In genomic region chr2:50335852-50336251, GRCh38 we compare ENCODE assay signal across 32 cellular contexts.
"Had no signal": no experiment of that assay in that cellular context is flagged by ENCODE, and none has a peak within 500 bp of the region (broad histone marks: within the 10 kb centered on the region; RNA-seq: fewer than 3 reads in every experiment).

No MANE protein-coding gene starts in this region.

- H3K27me3 ChIP-seq: Peyer's patch had no signal

- H3K27me3 Mint-ChIP-seq: activated B cell treated with CpG ODN at 0.5 μM for 24 hours; activated CD4-positive, alpha-beta memory T cell treated with anti-CD3 and anti-CD28 coated beads for 36 hours; activated naive CD4-positive, alpha-beta T cell treated with anti-CD3 and anti-CD28 coated beads, Interleukin-2, amount 10 ng/mL, durations not matched to agents 7 days and 5 days; activated naive CD8-positive, alpha-beta T cell; activated naive CD8-positive, alpha-beta T cell treated with anti-CD3 and anti-CD28 coated beads, Interleukin-2, amount 50 U/mL, for 24 hours; brain had no signal

- H3K36me3 Mint-ChIP-seq: activated CD4-positive, alpha-beta memory T cell treated with anti-CD3 and anti-CD28 coated beads for 36 hours; activated naive CD4-positive, alpha-beta T cell treated with anti-CD3 and anti-CD28 coated beads, Interleukin-2, amount 10 ng/mL, durations not matched to agents 7 days and 5 days; activated naive CD8-positive, alpha-beta T cell; brain had no signal

- H3K27ac Mint-ChIP-seq: activated B cell treated with CpG ODN at 0.5 μM for 24 hours; activated CD4-positive, alpha-beta memory T cell treated with anti-CD3 and anti-CD28 coated beads for 36 hours; activated naive CD4-positive, alpha-beta T cell treated with anti-CD3 and anti-CD28 coated beads, Interleukin-2, amount 10 ng/mL, durations not matched to agents 7 days and 5 days; activated naive CD8-positive, alpha-beta T cell; activated naive CD8-positive, alpha-beta T cell treated with anti-CD3 and anti-CD28 coated beads, Interleukin-2, amount 50 U/mL, for 24 hours; activated T-helper 1 cell treated with anti-CD3 and anti-CD28 coated beads, Interleukin-12 subunit alpha, Interleukin-12 subunit beta, Interleukin-2, Interleukin-4 antibody, amounts not matched to agents 30 ng/mL and 10 ng/mL and 1 ng/mL, durations not matched to agents 14 hours and 24 hours and 36 hours; T-helper 1 cell treated with Interleukin-12 subunit alpha and Interleukin-12 subunit beta and Interleukin-4 antibody, amounts not matched to agents 30 μg/mL and 1 μg/mL, for 36 hours; T-helper 2 cell treated with Interferon-gamma antibody and Interleukin-4, amounts not matched to agents 5 μg/mL and 100 μg/mL, for 36 hours had no signal

- H3K9me3 ChIP-seq: Peyer's patch, SJSA1, SK-N-SH had no signal

- H3K4me1 Mint-ChIP-seq: activated B cell treated with CpG ODN at 0.5 μM for 24 hours; activated naive CD4-positive, alpha-beta T cell treated with anti-CD3 and anti-CD28 coated beads, Interleukin-2, amount 10 ng/mL, durations not matched to agents 7 days and 5 days; activated naive CD8-positive, alpha-beta T cell treated with anti-CD3 and anti-CD28 coated beads, Interleukin-2, amount 50 U/mL, for 24 hours had no signal

- H3K4me3 ChIP-seq: Peyer's patch, SJSA1 had no signal

- H3K4me3 Mint-ChIP-seq: activated B cell treated with CpG ODN at 0.5 μM for 24 hours; activated CD4-positive, alpha-beta memory T cell treated with anti-CD3 and anti-CD28 coated beads for 36 hours; activated naive CD4-positive, alpha-beta T cell treated with anti-CD3 and anti-CD28 coated beads, Interleukin-2, amount 10 ng/mL, durations not matched to agents 7 days and 5 days; activated naive CD8-positive, alpha-beta T cell; activated naive CD8-positive, alpha-beta T cell treated with anti-CD3 and anti-CD28 coated beads, Interleukin-2, amount 50 U/mL, for 24 hours; activated T-cell treated with anti-CD3 and anti-CD28 coated beads, Interleukin-2, amount 50 U/mL, for 4 hours; activated T-helper 1 cell treated with anti-CD3 and anti-CD28 coated beads, Interleukin-12 subunit alpha, Interleukin-12 subunit beta, Interleukin-2, Interleukin-4 antibody, amounts not matched to agents 30 ng/mL and 10 ng/mL and 1 ng/mL, durations not matched to agents 14 hours and 24 hours and 36 hours; T-helper 1 cell treated with Interleukin-12 subunit alpha and Interleukin-12 subunit beta and Interleukin-4 antibody, amounts not matched to agents 30 μg/mL and 1 μg/mL, for 36 hours; T-helper 2 cell treated with Interferon-gamma antibody and Interleukin-4, amounts not matched to agents 5 μg/mL and 100 μg/mL, for 36 hours had no signal

- H3K27ac ChIP-seq: Peyer's patch, SJSA1 had no signal

- H3K36me3 ChIP-seq: Peyer's patch, SJSA1 had no signal

- H3K4me1 ChIP-seq: Peyer's patch, SJSA1 had no signal

- H3K9ac ChIP-seq: SK-N-SH had no signal

- H3K4me2 ChIP-seq: SK-N-SH had no signal

- H3K9me3 Mint-ChIP-seq: activated B cell treated with CpG ODN at 0.5 μM for 24 hours; activated CD4-positive, alpha-beta memory T cell treated with anti-CD3 and anti-CD28 coated beads for 36 hours; activated naive CD4-positive, alpha-beta T cell treated with anti-CD3 and anti-CD28 coated beads, Interleukin-2, amount 10 ng/mL, durations not matched to agents 7 days and 5 days; activated naive CD8-positive, alpha-beta T cell treated with anti-CD3 and anti-CD28 coated beads, Interleukin-2, amount 50 U/mL, for 24 hours; activated T-helper 1 cell treated with anti-CD3 and anti-CD28 coated beads, Interleukin-12 subunit alpha, Interleukin-12 subunit beta, Interleukin-2, Interleukin-4 antibody, amounts not matched to agents 30 ng/mL and 10 ng/mL and 1 ng/mL, durations not matched to agents 14 hours and 24 hours and 36 hours; brain; T-helper 1 cell treated with Interleukin-12 subunit alpha and Interleukin-12 subunit beta and Interleukin-4 antibody, amounts not matched to agents 30 μg/mL and 1 μg/mL, for 36 hours; T-helper 2 cell treated with Interferon-gamma antibody and Interleukin-4, amounts not matched to agents 5 μg/mL and 100 μg/mL, for 36 hours had no signal

- DNase-seq: activated B cell treated with CpG ODN at 0.5 μM for 24 hours; activated CD4-positive, alpha-beta memory T cell treated with anti-CD3 and anti-CD28 coated beads for 36 hours; activated CD4-positive, alpha-beta T cell treated with anti-CD3 and anti-CD28 coated beads for 4 hours; activated CD4-positive, alpha-beta T cell treated with anti-CD3 and anti-CD28 coated beads, Interleukin-2, amount 50 U/mL, for 1 hour; activated CD4-positive, CD25-positive, alpha-beta regulatory T cell treated with anti-CD3 and anti-CD28 coated beads, Interleukin-2, amount 50 U/mL, for 72 hours; activated CD8-positive, alpha-beta memory T cell treated with anti-CD3 and anti-CD28 coated beads, Interleukin-2, amount 50 U/mL, for 4 hours; activated effector memory CD4-positive, alpha-beta T cell treated with Interleukin-2 at 50 U/mL for 16 hours; activated naive CD4-positive, alpha-beta T cell treated with anti-CD3 and anti-CD28 coated beads, Interleukin-2, amount 10 ng/mL, durations not matched to agents 7 days and 5 days; activated naive CD8-positive, alpha-beta T cell treated with anti-CD3 and anti-CD28 coated beads, Interleukin-2, amount 50 U/mL, for 24 hours; activated T-cell treated with anti-CD3 and anti-CD28 coated beads for 4 hours; activated T-cell treated with anti-CD3 and anti-CD28 coated beads, Interleukin-2, amount 50 U/mL, for 4 hours; anterior cingulate cortex; central memory CD4-positive, alpha-beta T cell; Karpas-422; NCI-H1105; NCI-H187 treated with DMSO at 0.1 percent for 48 hours; NCI-H2081; NCI-H2171 treated with DMSO at 0.1 percent for 48 hours; NCI-H2227 treated with DMSO at 0.1 percent for 48 hours; NCI-H446; NCI-H510A treated with DMSO at 0.1 percent for 48 hours; NCI-H526 treated with DMSO at 0.1 percent for 48 hours; Peyer's patch; RPMI8226; SHP77 treated with DMSO at 0.1 percent for 48 hours; SK-N-SH had no signal
